In the genomic region with DNA sequence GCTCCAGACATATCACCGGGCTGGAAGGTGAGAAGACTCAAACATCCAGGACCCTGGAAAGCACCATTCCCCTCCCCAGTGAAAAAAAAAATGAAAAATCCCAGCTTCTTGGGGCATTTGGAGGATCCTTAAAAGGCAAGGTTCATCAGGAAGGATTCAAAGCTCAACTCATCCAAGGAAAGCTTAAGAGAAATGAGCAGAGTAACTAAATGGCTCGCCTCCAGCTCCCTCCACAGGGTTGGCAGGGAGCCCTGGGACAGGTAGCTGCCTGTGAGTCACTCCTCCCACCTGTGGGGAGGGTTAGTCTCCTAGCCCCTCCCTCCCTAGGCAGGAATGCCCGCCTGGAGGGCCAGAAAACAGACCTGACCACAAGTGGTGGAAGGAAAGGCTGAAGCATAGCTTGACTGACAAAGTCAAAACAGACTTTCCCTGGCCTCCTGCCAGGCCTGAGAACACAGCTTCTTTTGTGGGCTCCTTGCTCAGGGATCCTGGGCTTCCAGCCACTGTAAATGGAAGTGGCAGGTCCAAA, we compare ENCODE assay signal across 1 cellular context.
TF ChIP-seq lines count a peak whose summit lies in the region.

No MANE protein-coding gene starts in this region.

TF ChIP-seq in K562, 482 proteins besides CTCF, POLR2A, EP300 and RAD21 (continues in another document):
- TF ChIP-seq ZNF41 (CRISPR knock-in tag; conservative IDR thresholded peaks at IDR 0.05) = no peak
- no peak for TF ChIP-seq SREBF1 (IDR thresholded peaks at IDR 0.05; ENCODE audit: borderline replicate concordance, low read depth, low read length)
- TF ChIP-seq ZNF175 (CRISPR knock-in tag; IDR thresholded peaks at IDR 0.05; ENCODE audit: low read depth) = no peak
- TF ChIP-seq NEUROD1 (IDR thresholded peaks at IDR 0.05; ENCODE audit: borderline replicate concordance, low read depth, low read length, partially characterized antibody) = no peak
- no peak for TF ChIP-seq ZNF140 (CRISPR knock-in tag; IDR thresholded peaks at IDR 0.05)
- TF ChIP-seq GATA2 (CRISPR knock-in tag; IDR thresholded peaks at IDR 0.05) = no peak
- TF ChIP-seq MCM7 (IDR thresholded peaks at IDR 0.05) = no peak
- TF ChIP-seq ZNF764 (CRISPR knock-in tag; IDR thresholded peaks at IDR 0.05; ENCODE audit: low read depth) = peak; percentile 97
- TF ChIP-seq, protein P1, sequence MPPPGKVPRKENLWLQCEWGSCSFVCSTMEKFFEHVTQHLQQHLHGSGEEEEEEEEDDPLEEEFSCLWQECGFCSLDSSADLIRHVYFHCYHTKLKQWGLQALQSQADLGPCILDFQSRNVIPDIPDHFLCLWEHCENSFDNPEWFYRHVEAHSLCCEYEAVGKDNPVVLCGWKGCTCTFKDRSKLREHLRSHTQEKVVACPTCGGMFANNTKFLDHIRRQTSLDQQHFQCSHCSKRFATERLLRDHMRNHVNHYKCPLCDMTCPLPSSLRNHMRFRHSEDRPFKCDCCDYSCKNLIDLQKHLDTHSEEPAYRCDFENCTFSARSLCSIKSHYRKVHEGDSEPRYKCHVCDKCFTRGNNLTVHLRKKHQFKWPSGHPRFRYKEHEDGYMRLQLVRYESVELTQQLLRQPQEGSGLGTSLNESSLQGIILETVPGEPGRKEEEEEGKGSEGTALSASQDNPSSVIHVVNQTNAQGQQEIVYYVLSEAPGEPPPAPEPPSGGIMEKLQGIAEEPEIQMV (tag; conservative IDR thresholded peaks at IDR 0.05; ENCODE audit: low read depth) = no peak
- TF ChIP-seq, protein P2, sequence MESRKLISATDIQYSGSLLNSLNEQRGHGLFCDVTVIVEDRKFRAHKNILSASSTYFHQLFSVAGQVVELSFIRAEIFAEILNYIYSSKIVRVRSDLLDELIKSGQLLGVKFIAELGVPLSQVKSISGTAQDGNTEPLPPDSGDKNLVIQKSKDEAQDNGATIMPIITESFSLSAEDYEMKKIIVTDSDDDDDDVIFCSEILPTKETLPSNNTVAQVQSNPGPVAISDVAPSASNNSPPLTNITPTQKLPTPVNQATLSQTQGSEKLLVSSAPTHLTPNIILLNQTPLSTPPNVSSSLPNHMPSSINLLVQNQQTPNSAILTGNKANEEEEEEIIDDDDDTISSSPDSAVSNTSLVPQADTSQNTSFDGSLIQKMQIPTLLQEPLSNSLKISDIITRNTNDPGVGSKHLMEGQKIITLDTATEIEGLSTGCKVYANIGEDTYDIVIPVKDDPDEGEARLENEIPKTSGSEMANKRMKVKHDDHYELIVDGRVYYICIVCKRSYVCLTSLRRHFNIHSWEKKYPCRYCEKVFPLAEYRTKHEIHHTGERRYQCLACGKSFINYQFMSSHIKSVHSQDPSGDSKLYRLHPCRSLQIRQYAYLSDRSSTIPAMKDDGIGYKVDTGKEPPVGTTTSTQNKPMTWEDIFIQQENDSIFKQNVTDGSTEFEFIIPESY (CRISPR knock-in tag; IDR thresholded peaks at IDR 0.05) = no peak
- TF ChIP-seq, protein P3, sequence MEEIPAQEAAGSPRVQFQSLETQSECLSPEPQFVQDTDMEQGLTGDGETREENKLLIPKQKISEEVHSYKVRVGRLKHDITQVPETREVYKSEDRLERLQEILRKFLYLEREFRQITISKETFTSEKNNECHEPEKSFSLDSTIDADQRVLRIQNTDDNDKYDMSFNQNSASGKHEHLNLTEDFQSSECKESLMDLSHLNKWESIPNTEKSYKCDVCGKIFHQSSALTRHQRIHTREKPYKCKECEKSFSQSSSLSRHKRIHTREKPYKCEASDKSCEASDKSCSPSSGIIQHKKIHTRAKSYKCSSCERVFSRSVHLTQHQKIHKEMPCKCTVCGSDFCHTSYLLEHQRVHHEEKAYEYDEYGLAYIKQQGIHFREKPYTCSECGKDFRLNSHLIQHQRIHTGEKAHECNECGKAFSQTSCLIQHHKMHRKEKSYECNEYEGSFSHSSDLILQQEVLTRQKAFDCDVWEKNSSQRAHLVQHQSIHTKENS (CRISPR knock-in tag; IDR thresholded peaks at IDR 0.05) = no peak
- TF ChIP-seq ASH1L (IDR thresholded peaks at IDR 0.05; ENCODE audit: borderline replicate concordance, low read depth, partially characterized antibody) = no peak
- no peak for TF ChIP-seq NR2F6 (CRISPR knock-in tag; IDR thresholded peaks at IDR 0.05)
- no peak for TF ChIP-seq SMC3 (conservative IDR thresholded peaks at IDR 0.05; ENCODE audit: insufficient read depth, low read depth, low read length)
- no peak for TF ChIP-seq MTF1 (CRISPR knock-in tag; IDR thresholded peaks at IDR 0.05; ENCODE audit: borderline replicate concordance)
- TF ChIP-seq SP2 (IDR thresholded peaks at IDR 0.05; ENCODE audit: extremely low read depth, low read depth, low read length, poor library complexity, severe bottlenecking) = no peak
- TF ChIP-seq ZFP1 (CRISPR knock-in tag; IDR thresholded peaks at IDR 0.05) = no peak
- TF ChIP-seq NFYB (IDR thresholded peaks at IDR 0.05; ENCODE audit: extremely low read depth, insufficient read length) = no peak
- no peak for TF ChIP-seq ZNF197 (CRISPR knock-in tag; IDR thresholded peaks at IDR 0.05; ENCODE audit: low read depth)
- TF ChIP-seq HOXB6 (CRISPR knock-in tag; IDR thresholded peaks at IDR 0.05; ENCODE audit: borderline replicate concordance) = no peak
- TF ChIP-seq, protein P4, sequence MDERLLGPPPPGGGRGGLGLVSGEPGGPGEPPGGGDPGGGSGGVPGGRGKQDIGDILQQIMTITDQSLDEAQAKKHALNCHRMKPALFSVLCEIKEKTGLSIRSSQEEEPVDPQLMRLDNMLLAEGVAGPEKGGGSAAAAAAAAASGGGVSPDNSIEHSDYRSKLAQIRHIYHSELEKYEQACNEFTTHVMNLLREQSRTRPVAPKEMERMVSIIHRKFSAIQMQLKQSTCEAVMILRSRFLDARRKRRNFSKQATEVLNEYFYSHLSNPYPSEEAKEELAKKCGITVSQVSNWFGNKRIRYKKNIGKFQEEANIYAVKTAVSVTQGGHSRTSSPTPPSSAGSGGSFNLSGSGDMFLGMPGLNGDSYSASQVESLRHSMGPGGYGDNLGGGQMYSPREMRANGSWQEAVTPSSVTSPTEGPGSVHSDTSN (CRISPR knock-in tag; IDR thresholded peaks at IDR 0.05; ENCODE audit: low read depth) = no peak
- TF ChIP-seq, protein P4 (tag; conservative IDR thresholded peaks at IDR 0.05; ENCODE audit: low read depth) = no peak
- TF ChIP-seq, protein P5, sequence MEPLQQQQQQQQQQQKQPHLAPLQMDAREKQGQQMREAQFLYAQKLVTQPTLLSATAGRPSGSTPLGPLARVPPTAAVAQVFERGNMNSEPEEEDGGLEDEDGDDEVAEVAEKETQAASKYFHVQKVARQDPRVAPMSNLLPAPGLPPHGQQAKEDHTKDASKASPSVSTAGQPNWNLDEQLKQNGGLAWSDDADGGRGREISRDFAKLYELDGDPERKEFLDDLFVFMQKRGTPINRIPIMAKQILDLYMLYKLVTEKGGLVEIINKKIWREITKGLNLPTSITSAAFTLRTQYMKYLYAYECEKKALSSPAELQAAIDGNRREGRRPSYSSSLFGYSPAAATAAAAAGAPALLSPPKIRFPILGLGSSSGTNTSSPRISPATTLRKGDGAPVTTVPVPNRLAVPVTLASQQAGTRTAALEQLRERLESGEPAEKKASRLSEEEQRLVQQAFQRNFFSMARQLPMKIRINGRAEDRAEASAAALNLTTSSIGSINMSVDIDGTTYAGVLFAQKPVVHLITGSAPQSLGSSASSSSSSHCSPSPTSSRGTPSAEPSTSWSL (CRISPR knock-in tag; IDR thresholded peaks at IDR 0.05; ENCODE audit: borderline replicate concordance) = no peak
- no peak for TF ChIP-seq MIER1 (IDR thresholded peaks at IDR 0.05; ENCODE audit: low read depth)
- no peak for TF ChIP-seq MCM3 (IDR thresholded peaks at IDR 0.05)
- no peak for TF ChIP-seq EGR1 (conservative IDR thresholded peaks at IDR 0.05)
- TF ChIP-seq SMARCA4 (IDR thresholded peaks at IDR 0.05) = no peak
- TF ChIP-seq TAL1 (IDR thresholded peaks at IDR 0.05) = no peak
- TF ChIP-seq JUND (IDR thresholded peaks at IDR 0.05; ENCODE audit: borderline replicate concordance, low read depth, low read length) = peak; percentile 72
- TF ChIP-seq JUND (tag; IDR thresholded peaks at IDR 0.05; ENCODE audit: borderline replicate concordance, low read depth, low read length) = peak; percentile 37; the same call in 1 of the 3 replicates
- no peak for TF ChIP-seq SMARCC2 (IDR thresholded peaks at IDR 0.05; ENCODE audit: low read depth)
- peak; percentile 16; the same call in 1 of the 2 replicates for TF ChIP-seq SMARCE1 (IDR thresholded peaks at IDR 0.05)
- no peak for TF ChIP-seq FOXJ2 (tag; IDR thresholded peaks at IDR 0.05)
- TF ChIP-seq FOXK2 (conservative IDR thresholded peaks at IDR 0.05 in 1 of 2, IDR thresholded peaks at IDR 0.05 in 1 of 2; ENCODE audit: low read depth in 2 of 2) = no peak
- TF ChIP-seq ZNF274 (IDR thresholded peaks at IDR 0.05; ENCODE audit: borderline replicate concordance, low read depth, low read length) = no peak
- no peak for TF ChIP-seq THRAP3 (IDR thresholded peaks at IDR 0.05; ENCODE audit: borderline replicate concordance)
- TF ChIP-seq SOX6 (IDR thresholded peaks at IDR 0.05) = no peak
- TF ChIP-seq SETDB1 (IDR thresholded peaks at IDR 0.05; ENCODE audit: low read length) = no peak
- no peak for TF ChIP-seq GATAD2A (IDR thresholded peaks at IDR 0.05)
- TF ChIP-seq RBM25 (IDR thresholded peaks at IDR 0.05; ENCODE audit: low read depth, low read length, severe bottlenecking) = no peak
- TF ChIP-seq, protein P6, sequence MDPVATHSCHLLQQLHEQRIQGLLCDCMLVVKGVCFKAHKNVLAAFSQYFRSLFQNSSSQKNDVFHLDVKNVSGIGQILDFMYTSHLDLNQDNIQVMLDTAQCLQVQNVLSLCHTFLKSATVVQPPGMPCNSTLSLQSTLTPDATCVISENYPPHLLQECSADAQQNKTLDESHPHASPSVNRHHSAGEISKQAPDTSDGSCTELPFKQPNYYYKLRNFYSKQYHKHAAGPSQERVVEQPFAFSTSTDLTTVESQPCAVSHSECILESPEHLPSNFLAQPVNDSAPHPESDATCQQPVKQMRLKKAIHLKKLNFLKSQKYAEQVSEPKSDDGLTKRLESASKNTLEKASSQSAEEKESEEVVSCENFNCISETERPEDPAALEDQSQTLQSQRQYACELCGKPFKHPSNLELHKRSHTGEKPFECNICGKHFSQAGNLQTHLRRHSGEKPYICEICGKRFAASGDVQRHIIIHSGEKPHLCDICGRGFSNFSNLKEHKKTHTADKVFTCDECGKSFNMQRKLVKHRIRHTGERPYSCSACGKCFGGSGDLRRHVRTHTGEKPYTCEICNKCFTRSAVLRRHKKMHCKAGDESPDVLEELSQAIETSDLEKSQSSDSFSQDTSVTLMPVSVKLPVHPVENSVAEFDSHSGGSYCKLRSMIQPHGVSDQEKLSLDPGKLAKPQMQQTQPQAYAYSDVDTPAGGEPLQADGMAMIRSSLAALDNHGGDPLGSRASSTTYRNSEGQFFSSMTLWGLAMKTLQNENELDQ (CRISPR knock-in tag; IDR thresholded peaks at IDR 0.05; ENCODE audit: borderline replicate concordance) = no peak
- no peak for TF ChIP-seq ZNF583 (CRISPR knock-in tag; IDR thresholded peaks at IDR 0.05)
- no peak for TF ChIP-seq RBM15 (IDR thresholded peaks at IDR 0.05; ENCODE audit: insufficient read depth, low read length)
- TF ChIP-seq, protein P7, sequence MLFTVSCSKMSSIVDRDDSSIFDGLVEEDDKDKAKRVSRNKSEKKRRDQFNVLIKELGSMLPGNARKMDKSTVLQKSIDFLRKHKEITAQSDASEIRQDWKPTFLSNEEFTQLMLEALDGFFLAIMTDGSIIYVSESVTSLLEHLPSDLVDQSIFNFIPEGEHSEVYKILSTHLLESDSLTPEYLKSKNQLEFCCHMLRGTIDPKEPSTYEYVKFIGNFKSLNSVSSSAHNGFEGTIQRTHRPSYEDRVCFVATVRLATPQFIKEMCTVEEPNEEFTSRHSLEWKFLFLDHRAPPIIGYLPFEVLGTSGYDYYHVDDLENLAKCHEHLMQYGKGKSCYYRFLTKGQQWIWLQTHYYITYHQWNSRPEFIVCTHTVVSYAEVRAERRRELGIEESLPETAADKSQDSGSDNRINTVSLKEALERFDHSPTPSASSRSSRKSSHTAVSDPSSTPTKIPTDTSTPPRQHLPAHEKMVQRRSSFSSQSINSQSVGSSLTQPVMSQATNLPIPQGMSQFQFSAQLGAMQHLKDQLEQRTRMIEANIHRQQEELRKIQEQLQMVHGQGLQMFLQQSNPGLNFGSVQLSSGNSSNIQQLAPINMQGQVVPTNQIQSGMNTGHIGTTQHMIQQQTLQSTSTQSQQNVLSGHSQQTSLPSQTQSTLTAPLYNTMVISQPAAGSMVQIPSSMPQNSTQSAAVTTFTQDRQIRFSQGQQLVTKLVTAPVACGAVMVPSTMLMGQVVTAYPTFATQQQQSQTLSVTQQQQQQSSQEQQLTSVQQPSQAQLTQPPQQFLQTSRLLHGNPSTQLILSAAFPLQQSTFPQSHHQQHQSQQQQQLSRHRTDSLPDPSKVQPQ (CRISPR knock-in tag; IDR thresholded peaks at IDR 0.05; ENCODE audit: borderline replicate concordance) = no peak
- TF ChIP-seq, protein P8, sequence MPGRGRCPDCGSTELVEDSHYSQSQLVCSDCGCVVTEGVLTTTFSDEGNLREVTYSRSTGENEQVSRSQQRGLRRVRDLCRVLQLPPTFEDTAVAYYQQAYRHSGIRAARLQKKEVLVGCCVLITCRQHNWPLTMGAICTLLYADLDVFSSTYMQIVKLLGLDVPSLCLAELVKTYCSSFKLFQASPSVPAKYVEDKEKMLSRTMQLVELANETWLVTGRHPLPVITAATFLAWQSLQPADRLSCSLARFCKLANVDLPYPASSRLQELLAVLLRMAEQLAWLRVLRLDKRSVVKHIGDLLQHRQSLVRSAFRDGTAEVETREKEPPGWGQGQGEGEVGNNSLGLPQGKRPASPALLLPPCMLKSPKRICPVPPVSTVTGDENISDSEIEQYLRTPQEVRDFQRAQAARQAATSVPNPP (IDR thresholded peaks at IDR 0.05; ENCODE audit: borderline replicate concordance, insufficient read depth, insufficient read length) = no peak
- TF ChIP-seq DACH1 (IDR thresholded peaks at IDR 0.05; ENCODE audit: partially characterized antibody) = no peak
- TF ChIP-seq ZZZ3 (IDR thresholded peaks at IDR 0.05) = no peak
- TF ChIP-seq ZNF253 (CRISPR knock-in tag; conservative IDR thresholded peaks at IDR 0.05) = no peak
- peak; percentile 39; the same call in 1 of the 2 replicates for TF ChIP-seq CTBP1 (IDR thresholded peaks at IDR 0.05; ENCODE audit: borderline replicate concordance)
- TF ChIP-seq TEAD4 (IDR thresholded peaks at IDR 0.05; ENCODE audit: low read length) = peak; percentile 26; the same call in 1 of the 2 replicates
- TF ChIP-seq TEAD4 (CRISPR knock-in tag; IDR thresholded peaks at IDR 0.05; ENCODE audit: borderline replicate concordance) = no peak
- TF ChIP-seq EHMT2 (IDR thresholded peaks at IDR 0.05) = 0 out of 2 replicates have a peak, but pooled peaks have one; percentile 24
- TF ChIP-seq PHF8 (IDR thresholded peaks at IDR 0.05; ENCODE audit: borderline replicate concordance, low read length) = no peak
- no peak for TF ChIP-seq FOXP1 (CRISPR knock-in tag; IDR thresholded peaks at IDR 0.05)
- no peak for TF ChIP-seq HDAC2 (IDR thresholded peaks at IDR 0.05)
- no peak for TF ChIP-seq CHD2 (IDR thresholded peaks at IDR 0.05; ENCODE audit: low read depth, low read length)
